Comparison of ENCODE assay signal across 28 cellular contexts in the genomic region with DNA sequence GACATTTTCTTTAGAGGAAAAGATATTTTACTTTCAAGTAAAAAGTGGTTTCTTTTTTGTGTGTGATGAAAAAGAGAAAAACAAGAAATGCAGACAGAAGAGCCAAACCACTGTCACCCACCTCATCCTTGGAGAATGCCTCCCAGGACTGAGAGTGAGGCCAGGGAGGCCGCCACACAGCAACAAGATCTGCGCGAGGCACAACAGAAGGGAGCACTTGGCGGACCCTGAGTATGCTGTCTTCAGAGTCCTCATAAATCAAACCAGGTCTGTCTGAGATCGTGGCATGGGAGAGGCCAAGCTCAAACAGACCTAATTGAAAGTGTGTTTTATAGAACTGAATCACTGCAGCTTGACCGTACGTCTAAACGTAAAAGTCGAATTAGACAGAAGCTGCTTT.
"Had no signal": no experiment of that assay in that cellular context is flagged by ENCODE, and none has a peak within 500 bp of the region (broad histone marks: within the 10 kb centered on the region; RNA-seq: fewer than 3 reads in every experiment).

No MANE protein-coding gene starts in this region.

- H3K36me3 Mint-ChIP-seq: activated CD4-positive, alpha-beta memory T cell treated with anti-CD3 and anti-CD28 coated beads for 36 hours had no signal

- H3K4me1 Mint-ChIP-seq: activated B cell treated with CpG ODN at 0.5 μM for 24 hours; activated CD4-positive, alpha-beta T cell treated with anti-CD3 and anti-CD28 coated beads, Interleukin-2, amount 10 ng/mL, durations not matched to agents 24 days and 14 days; activated T-helper 17 cell treated with anti-CD3 and anti-CD28 coated beads, Interleukin-2, amount 50 U/mL, for 72 hours; T-cell had no signal

- H3K27me3 Mint-ChIP-seq: activated B cell treated with CpG ODN at 0.5 μM for 24 hours; activated CD4-positive, alpha-beta memory T cell treated with anti-CD3 and anti-CD28 coated beads for 36 hours; activated CD4-positive, alpha-beta T cell treated with anti-CD3 and anti-CD28 coated beads, Interleukin-2, amount 10 ng/mL, durations not matched to agents 24 days and 14 days; activated naive CD8-positive, alpha-beta T cell; activated T-helper 17 cell treated with anti-CD3 and anti-CD28 coated beads, Interleukin-2, amount 50 U/mL, for 72 hours; T-cell had no signal

- H3K4me3 Mint-ChIP-seq: activated B cell treated with CpG ODN at 0.5 μM for 24 hours; activated CD4-positive, alpha-beta memory T cell treated with anti-CD3 and anti-CD28 coated beads for 36 hours; activated CD4-positive, alpha-beta T cell treated with anti-CD3 and anti-CD28 coated beads, Interleukin-2, amount 10 ng/mL, durations not matched to agents 24 days and 14 days; activated naive CD4-positive, alpha-beta T cell treated with anti-CD3 and anti-CD28 coated beads for 36 hours; activated naive CD8-positive, alpha-beta T cell; activated T-helper 17 cell treated with anti-CD3 and anti-CD28 coated beads, Interleukin-2, amount 50 U/mL, for 72 hours; T-cell had no signal

- DNase-seq: activated B cell treated with CpG ODN at 0.5 μM for 24 hours; activated CD4-positive, alpha-beta memory T cell treated with anti-CD3 and anti-CD28 coated beads for 36 hours; activated CD4-positive, alpha-beta T cell treated with anti-CD3 and anti-CD28 coated beads for 1 hour; activated CD4-positive, alpha-beta T cell treated with anti-CD3 and anti-CD28 coated beads, Interleukin-2, amount 10 ng/mL, durations not matched to agents 24 days and 14 days; activated CD8-positive, alpha-beta memory T cell treated with anti-CD3 and anti-CD28 coated beads for 24 hours; activated gamma-delta T cell; activated naive CD4-positive, alpha-beta T cell treated with anti-CD3 and anti-CD28 coated beads for 36 hours; activated T-cell treated with anti-CD3 and anti-CD28 coated beads, Interleukin-2, amount 50 U/mL, for 48 hours; amygdala; caudate nucleus; Karpas-422; NCI-H1105 treated with DMSO at 0.1 percent for 48 hours; NCI-H1436 treated with DMSO at 0.1 percent for 48 hours; NCI-H187 treated with DMSO at 0.1 percent for 48 hours; NCI-H2081 treated with DMSO at 0.1 percent for 48 hours; NCI-H2171 treated with DMSO at 0.1 percent for 48 hours; NCI-H526 treated with DMSO at 0.1 percent for 48 hours; NCI-H82; SIG-M5; T-cell; T-helper 2 cell; T1000 had no signal

- H3K27ac Mint-ChIP-seq: activated B cell treated with CpG ODN at 0.5 μM for 24 hours; activated CD4-positive, alpha-beta memory T cell treated with anti-CD3 and anti-CD28 coated beads for 36 hours; activated CD4-positive, alpha-beta T cell treated with anti-CD3 and anti-CD28 coated beads, Interleukin-2, amount 10 ng/mL, durations not matched to agents 24 days and 14 days; activated naive CD4-positive, alpha-beta T cell treated with anti-CD3 and anti-CD28 coated beads for 36 hours; activated naive CD8-positive, alpha-beta T cell; activated T-helper 17 cell treated with anti-CD3 and anti-CD28 coated beads, Interleukin-2, amount 50 U/mL, for 72 hours; T-cell had no signal

- H3K4me1 ChIP-seq: breast epithelium had no signal

- H3K9me3 ChIP-seq: breast epithelium had no signal

- H3K27ac ChIP-seq: breast epithelium, SK-N-MC had no signal

- H3K9me3 Mint-ChIP-seq: activated CD4-positive, alpha-beta T cell treated with anti-CD3 and anti-CD28 coated beads, Interleukin-2, amount 10 ng/mL, durations not matched to agents 24 days and 14 days had no signal

- FAIRE-seq: K562, TTC549 had no signal

- H3K27me3 ChIP-seq: breast epithelium had no signal

- ATAC-seq: activated T-helper 17 cell treated with anti-CD3 and anti-CD28 coated beads, Interleukin-2, amount 50 U/mL, for 72 hours; K562; T-cell had no signal

- H3K4me3 ChIP-seq: breast epithelium, K562, SK-N-MC had no signal

- H3K36me3 ChIP-seq: breast epithelium had no signal
